Comparison of ENCODE assay signal across 21 cellular contexts in genomic region chr7:28547115-28547514, GRCh38.
"Had no signal": no experiment of that assay in that cellular context is flagged by ENCODE, and none has a peak within 500 bp of the region (broad histone marks: within the 10 kb centered on the region; RNA-seq: fewer than 3 reads in every experiment).

No MANE protein-coding gene starts in this region.

- H3K36me3 ChIP-seq: adrenal gland, ascending aorta, brain microvascular endothelial cell, breast epithelium, cardiac muscle cell had no signal

- H3K27ac Mint-ChIP-seq: activated naive CD4-positive, alpha-beta T cell treated with anti-CD3 and anti-CD28 coated beads for 36 hours; activated naive CD4-positive, alpha-beta T cell treated with anti-CD3 and anti-CD28 coated beads, Interleukin-2, amount 10 ng/mL, durations not matched to agents 7 days and 5 days; activated naive CD4-positive, alpha-beta T cell treated with anti-CD3 and anti-CD28 coated beads, Interleukin-2, amount 50 U/mL, for 24 hours; activated naive CD4-positive, alpha-beta T cell treated with anti-CD3 and anti-CD28 coated beads, Interleukin-2, amount 50 U/mL, for 72 hours; activated naive CD8-positive, alpha-beta T cell; activated naive CD8-positive, alpha-beta T cell treated with anti-CD3 and anti-CD28 coated beads for 36 hours; activated naive CD8-positive, alpha-beta T cell treated with anti-CD3 and anti-CD28 coated beads, Interleukin-2, amount 10 ng/mL, durations not matched to agents 7 days and 5 days; activated naive CD8-positive, alpha-beta T cell treated with anti-CD3 and anti-CD28 coated beads, Interleukin-2, amount 50 U/mL, for 24 hours; activated T-cell treated with anti-CD3 and anti-CD28 coated beads, Interleukin-2, amount 50 U/mL, for 24 hours; activated T-cell treated with anti-CD3 and anti-CD28 coated beads, Interleukin-2, amount 50 U/mL, for 72 hours; activated T-helper 1 cell treated with anti-CD3 and anti-CD28 coated beads, Interleukin-12 subunit alpha, Interleukin-12 subunit beta, Interleukin-2, Interleukin-4 antibody, amounts not matched to agents 30 ng/mL and 10 ng/mL and 1 ng/mL, durations not matched to agents 14 hours and 24 hours and 36 hours; activated T-helper 2 cell treated with anti-CD3 and anti-CD28 coated beads, Interferon-gamma antibody, Interleukin-2, Interleukin-4, amounts not matched to agents 10 μg/mL and 5 μg/mL and 100 μg/mL, durations not matched to agents 14 hours and 24 hours and 36 hours; brain had no signal

- H3K9me3 Mint-ChIP-seq: activated naive CD4-positive, alpha-beta T cell treated with anti-CD3 and anti-CD28 coated beads, Interleukin-2, amount 10 ng/mL, durations not matched to agents 7 days and 5 days; activated naive CD4-positive, alpha-beta T cell treated with anti-CD3 and anti-CD28 coated beads, Interleukin-2, amount 50 U/mL, for 24 hours; activated naive CD8-positive, alpha-beta T cell treated with anti-CD3 and anti-CD28 coated beads, Interleukin-2, amount 50 U/mL, for 24 hours; activated T-helper 1 cell treated with anti-CD3 and anti-CD28 coated beads, Interleukin-12 subunit alpha, Interleukin-12 subunit beta, Interleukin-2, Interleukin-4 antibody, amounts not matched to agents 30 ng/mL and 10 ng/mL and 1 ng/mL, durations not matched to agents 14 hours and 24 hours and 36 hours; activated T-helper 2 cell treated with anti-CD3 and anti-CD28 coated beads, Interferon-gamma antibody, Interleukin-2, Interleukin-4, amounts not matched to agents 10 μg/mL and 5 μg/mL and 100 μg/mL, durations not matched to agents 14 hours and 24 hours and 36 hours; central memory CD8-positive, alpha-beta T cell had no signal

- H3K4me3 Mint-ChIP-seq: activated naive CD4-positive, alpha-beta T cell treated with anti-CD3 and anti-CD28 coated beads for 36 hours; activated naive CD4-positive, alpha-beta T cell treated with anti-CD3 and anti-CD28 coated beads, Interleukin-2, amount 10 ng/mL, durations not matched to agents 7 days and 5 days; activated naive CD4-positive, alpha-beta T cell treated with anti-CD3 and anti-CD28 coated beads, Interleukin-2, amount 50 U/mL, for 24 hours; activated naive CD8-positive, alpha-beta T cell; activated naive CD8-positive, alpha-beta T cell treated with anti-CD3 and anti-CD28 coated beads for 36 hours; activated naive CD8-positive, alpha-beta T cell treated with anti-CD3 and anti-CD28 coated beads, Interleukin-2, amount 10 ng/mL, durations not matched to agents 7 days and 5 days; activated naive CD8-positive, alpha-beta T cell treated with anti-CD3 and anti-CD28 coated beads, Interleukin-2, amount 50 U/mL, for 24 hours; activated T-cell treated with anti-CD3 and anti-CD28 coated beads, Interleukin-2, amount 50 U/mL, for 24 hours; activated T-cell treated with anti-CD3 and anti-CD28 coated beads, Interleukin-2, amount 50 U/mL, for 4 hours; activated T-cell treated with anti-CD3 and anti-CD28 coated beads, Interleukin-2, amount 50 U/mL, for 72 hours; activated T-helper 1 cell treated with anti-CD3 and anti-CD28 coated beads, Interleukin-12 subunit alpha, Interleukin-12 subunit beta, Interleukin-2, Interleukin-4 antibody, amounts not matched to agents 30 ng/mL and 10 ng/mL and 1 ng/mL, durations not matched to agents 14 hours and 24 hours and 36 hours; brain; central memory CD8-positive, alpha-beta T cell had no signal

- ATAC-seq: activated naive CD4-positive, alpha-beta T cell treated with anti-CD3 and anti-CD28 coated beads, Interleukin-2, amount 50 U/mL, for 72 hours; activated naive CD8-positive, alpha-beta T cell treated with anti-CD3 and anti-CD28 coated beads, Interleukin-2, amount 50 U/mL, for 24 hours; activated T-cell treated with anti-CD3 and anti-CD28 coated beads, Interleukin-2, amount 50 U/mL, for 4 hours; activated T-cell treated with anti-CD3 and anti-CD28 coated beads, Interleukin-2, amount 50 U/mL, for 72 hours; body of pancreas had no signal

- H3K27me3 Mint-ChIP-seq: brain had no signal

- H3K4me1 ChIP-seq: adrenal gland, breast epithelium had no signal

- H3K36me3 Mint-ChIP-seq: activated naive CD4-positive, alpha-beta T cell treated with anti-CD3 and anti-CD28 coated beads, Interleukin-2, amount 10 ng/mL, durations not matched to agents 7 days and 5 days; activated naive CD4-positive, alpha-beta T cell treated with anti-CD3 and anti-CD28 coated beads, Interleukin-2, amount 50 U/mL, for 24 hours; activated naive CD8-positive, alpha-beta T cell treated with anti-CD3 and anti-CD28 coated beads for 36 hours; activated naive CD8-positive, alpha-beta T cell treated with anti-CD3 and anti-CD28 coated beads, Interleukin-2, amount 10 ng/mL, durations not matched to agents 7 days and 5 days had no signal

- H3K4me1 Mint-ChIP-seq: activated naive CD4-positive, alpha-beta T cell treated with anti-CD3 and anti-CD28 coated beads, Interleukin-2, amount 10 ng/mL, durations not matched to agents 7 days and 5 days; activated naive CD4-positive, alpha-beta T cell treated with anti-CD3 and anti-CD28 coated beads, Interleukin-2, amount 50 U/mL, for 24 hours; activated naive CD8-positive, alpha-beta T cell treated with anti-CD3 and anti-CD28 coated beads for 36 hours; activated naive CD8-positive, alpha-beta T cell treated with anti-CD3 and anti-CD28 coated beads, Interleukin-2, amount 10 ng/mL, durations not matched to agents 7 days and 5 days; activated naive CD8-positive, alpha-beta T cell treated with anti-CD3 and anti-CD28 coated beads, Interleukin-2, amount 50 U/mL, for 24 hours; central memory CD8-positive, alpha-beta T cell had no signal

- H3K4me3 ChIP-seq: adrenal gland, ascending aorta, body of pancreas, breast epithelium, cardiac muscle cell had no signal

- H3K27ac ChIP-seq: adrenal gland, ascending aorta, body of pancreas, brain microvascular endothelial cell, breast epithelium, cardiac muscle cell had no signal

- H3K9me3 ChIP-seq: adrenal gland, ascending aorta, body of pancreas, breast epithelium had no signal
